ENCODE assay signal across 1 cellular context in the genomic region with DNA sequence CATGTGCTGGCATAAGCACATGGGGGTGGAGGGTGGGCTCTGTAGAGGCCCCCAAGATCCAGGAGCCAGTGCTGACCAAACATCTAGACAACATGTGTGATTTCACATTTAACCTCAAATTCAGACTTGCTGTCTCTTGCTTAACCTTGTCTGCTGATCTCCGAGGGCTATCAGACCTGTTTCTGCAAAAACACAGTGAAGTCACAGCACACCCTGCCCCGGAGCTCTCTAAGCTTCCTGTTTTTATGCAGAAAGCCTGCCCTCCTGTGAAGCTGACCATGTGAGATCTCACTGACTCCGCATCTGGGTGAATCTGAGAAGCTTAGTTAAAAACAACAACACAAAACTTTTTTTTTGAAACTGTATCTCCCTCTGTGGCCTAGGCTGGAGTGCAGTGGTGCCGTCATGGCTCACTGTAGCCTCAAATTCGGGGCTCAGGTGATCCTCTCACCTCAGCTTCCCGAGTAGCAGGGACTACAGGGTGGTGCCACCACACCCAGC.
TF ChIP-seq lines count a peak whose summit lies in the region.

No MANE protein-coding gene starts in this region.

TF ChIP-seq in H1, 55 proteins besides CTCF, POLR2A, EP300 and RAD21:
- TF ChIP-seq BRCA1 (IDR thresholded peaks at IDR 0.05; ENCODE audit: low read depth, low read length) (no peak), EGR1 (IDR thresholded peaks at IDR 0.05; ENCODE audit: borderline replicate concordance, low read depth, low read length) (no peak), SIRT6 (IDR thresholded peaks at IDR 0.05; ENCODE audit: low read length) (no peak), NRF1 (IDR thresholded peaks at IDR 0.05; ENCODE audit: low read depth, low read length) (no peak), SP2 (IDR thresholded peaks at IDR 0.05; ENCODE audit: low read length) (no peak), GTF2F1 (IDR thresholded peaks at IDR 0.05; ENCODE audit: borderline replicate concordance, low read depth, low read length) (no peak), SRF (IDR thresholded peaks at IDR 0.05; ENCODE audit: low read depth, low read length) (no peak), SIX5 (IDR thresholded peaks at IDR 0.05; ENCODE audit: low read depth, low read length) (no peak), CHD1 (IDR thresholded peaks at IDR 0.05; ENCODE audit: low read depth, low read length) (no peak), EZH2 (IDR thresholded peaks at IDR 0.05; ENCODE audit: low read depth, low read length, severe bottlenecking) (no peak), RBBP5 (IDR thresholded peaks at IDR 0.05; ENCODE audit: borderline replicate concordance, low read depth, low read length) (no peak)
- TF ChIP-seq, protein P1, sequence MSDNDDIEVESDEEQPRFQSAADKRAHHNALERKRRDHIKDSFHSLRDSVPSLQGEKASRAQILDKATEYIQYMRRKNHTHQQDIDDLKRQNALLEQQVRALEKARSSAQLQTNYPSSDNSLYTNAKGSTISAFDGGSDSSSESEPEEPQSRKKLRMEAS (IDR thresholded peaks at IDR 0.05) = no peak
